In genomic region chr14:47278233-47278842, GRCh38 we compare ENCODE assay signal across 9 cellular contexts.
DNase-seq lines count a peak whose midpoint lies in the region; ATAC-seq, FAIRE-seq and TF ChIP-seq lines count a peak whose summit lies in the region.
"Had no signal": no experiment of that assay in that cellular context is flagged by ENCODE, and none has a peak within 500 bp of the region (broad histone marks: within the 10 kb centered on the region; RNA-seq: fewer than 3 reads in every experiment).

No MANE protein-coding gene starts in this region.

- no peak overlapping the region for H3K4me2 ChIP-seq in astrocyte (ENCODE audit: low read length)

- no peak overlapping the region for H3K4me3 ChIP-seq in astrocyte (ENCODE audit: insufficient read depth, low read depth, low read length)
- H3K4me3 ChIP-seq in gastroesophageal sphincter: no peak overlapping the region

- no peak overlapping the region for H3K27ac Mint-ChIP-seq in astrocyte (ENCODE audit: unreplicated experiment)
- H3K27ac Mint-ChIP-seq: T-helper 1 cell treated with Interleukin-12 subunit alpha and Interleukin-12 subunit beta and Interleukin-4 antibody, amounts not matched to agents 30 μg/mL and 1 μg/mL, for 36 hours had no signal

- TF ChIP-seq POLR2A in gastroesophageal sphincter (IDR thresholded peaks at IDR 0.05): no peak

- H3K9me3 ChIP-seq in astrocyte (ENCODE audit: insufficient read depth, low read depth, low read length) (no peaks in the 10 kb centered on the region), gastroesophageal sphincter (no peaks in the 10 kb centered on the region)

- H3K4me3 Mint-ChIP-seq in astrocyte (ENCODE audit: unreplicated experiment): no peak overlapping the region
- H3K4me3 Mint-ChIP-seq: T-helper 1 cell treated with Interleukin-12 subunit alpha and Interleukin-12 subunit beta and Interleukin-4 antibody, amounts not matched to agents 30 μg/mL and 1 μg/mL, for 36 hours had no signal

- H3K9ac ChIP-seq in astrocyte (ENCODE audit: low read length): no peak overlapping the region

- no peaks in the 10 kb centered on the region for H3K4me1 ChIP-seq in astrocyte (ENCODE audit: insufficient read depth, low read length)
- H3K4me1 ChIP-seq in gastroesophageal sphincter: no peaks in the 10 kb centered on the region

- H4K20me1 ChIP-seq in astrocyte (ENCODE audit: insufficient read depth, low read length): no peaks in the 10 kb centered on the region

- ATAC-seq in GM18907 (IDR thresholded peaks at IDR 0.05; ENCODE audit: unreplicated experiment) (peak; percentile 75), HG03342 (IDR thresholded peaks at IDR 0.05; ENCODE audit: unreplicated experiment) (peak; percentile 96), left lobe of liver (peak; percentile 99), gastroesophageal sphincter (no peak)

- no peaks in the 10 kb centered on the region for H3K9me3 Mint-ChIP-seq in astrocyte (ENCODE audit: unreplicated experiment)
- H3K9me3 Mint-ChIP-seq: T-helper 1 cell treated with Interleukin-12 subunit alpha and Interleukin-12 subunit beta and Interleukin-4 antibody, amounts not matched to agents 30 μg/mL and 1 μg/mL, for 36 hours had no signal

- TF ChIP-seq CTCF in astrocyte (IDR thresholded peaks at IDR 0.05; ENCODE audit: insufficient read depth, low read depth, low read length) (peak; percentile 66), gastroesophageal sphincter (IDR thresholded peaks at IDR 0.05) (peak in 2 of 4 experiments; percentile 8 to 64)

- no peak overlapping the region for H2AFZ ChIP-seq in astrocyte (ENCODE audit: low read depth, low read length)

- WGBS in gastroesophageal sphincter (ENCODE audit: low coverage in 1 of 2), 2 donors: 31 to 32% methylated on average over 5 of the region's 5 CpGs

- H3K27ac ChIP-seq in astrocyte (ENCODE audit: low read depth, low read length): no peak overlapping the region
- no peak overlapping the region for H3K27ac ChIP-seq in gastroesophageal sphincter

- H3K36me3 ChIP-seq in astrocyte (ENCODE audit: insufficient read depth, low read length): no peaks in the 10 kb centered on the region
- H3K36me3 ChIP-seq in gastroesophageal sphincter: no peaks in the 10 kb centered on the region

- no peaks in the 10 kb centered on the region for H3K4me1 Mint-ChIP-seq in astrocyte (ENCODE audit: low read depth, unreplicated experiment)

- FAIRE-seq in astrocyte (lab: Jason Lieb, UNC): no peak

- no peaks in the 10 kb centered on the region for H3K36me3 Mint-ChIP-seq in astrocyte (ENCODE audit: low read depth, unreplicated experiment)

- H3K79me2 ChIP-seq in astrocyte (ENCODE audit: insufficient read depth, low read length): no peaks in the 10 kb centered on the region

- DNase-seq in COR-L47 (lab: John Stamatoyannopoulos, UW) (peak; percentile 3), NCI-H69 (lab: John Stamatoyannopoulos, UW) (peak; percentile 72), astrocyte (ENCODE audit: low read depth) (peak; percentile 8), left lobe of liver (ENCODE audit: low spot score) (peak; percentile 62), superior temporal gyrus (ENCODE audit: extremely low spot score) (peak; percentile 80)

- H3K27me3 ChIP-seq in astrocyte (ENCODE audit: insufficient read depth, low read length): no peaks in the 10 kb centered on the region
- no peaks in the 10 kb centered on the region for H3K27me3 ChIP-seq in gastroesophageal sphincter

- H3K27me3 Mint-ChIP-seq in astrocyte (ENCODE audit: low read depth, unreplicated experiment): no peaks in the 10 kb centered on the region

- TF ChIP-seq EP300 in gastroesophageal sphincter (IDR thresholded peaks at IDR 0.05): no peak

Comparison
In these comparisons a context has a peak if more than half of its experiments do, and no peak if none do; other contexts are left out.
1. DNase-seq: peak in every context shown above with its lines; median percentile 80 in superior temporal gyrus; 72 in NCI-H69; 62 in left lobe of liver; 8 in astrocyte; 3 in COR-L47.